ENCODE assay signal across 16 cellular contexts in the genomic region with DNA sequence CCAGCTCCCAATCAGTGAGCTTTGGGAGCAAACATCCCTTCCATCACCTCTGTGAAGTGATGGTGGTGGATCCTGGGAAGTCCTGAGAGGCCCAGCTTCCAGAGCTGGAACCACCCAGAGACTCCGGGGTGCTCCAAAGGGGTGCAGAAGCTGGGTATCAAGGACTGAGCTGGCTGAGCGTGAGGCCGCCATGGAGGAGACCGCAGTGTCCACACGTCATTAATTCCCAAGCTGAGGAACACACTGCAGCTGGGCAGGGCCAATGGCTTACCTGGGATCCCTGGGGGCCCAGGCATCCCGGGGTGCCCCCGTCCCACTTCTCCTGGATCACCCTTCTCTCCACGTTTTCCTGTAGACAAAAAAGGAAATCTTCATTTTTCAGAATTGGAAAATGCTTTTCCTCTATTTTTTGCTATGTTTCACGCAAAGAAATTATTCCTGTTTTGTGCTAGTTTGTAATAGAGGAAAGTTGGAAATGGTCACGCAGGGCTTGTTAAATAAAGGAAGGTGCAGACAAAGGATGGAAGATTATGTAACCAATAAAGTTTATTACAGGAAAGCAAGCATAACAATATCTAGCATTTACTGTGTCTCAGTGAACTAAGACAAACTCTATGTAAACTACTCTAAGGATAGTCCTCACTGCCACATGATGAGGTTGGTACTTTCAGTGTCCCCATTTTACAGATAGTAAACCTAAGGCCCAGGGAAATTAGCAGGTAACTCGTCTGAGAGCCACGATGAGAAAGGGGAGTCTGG. TPM values are rescaled to one million over a fixed set of nuclear protein-coding genes. Genes with fewer than 3 reads are reported as not detected.
DNase-seq lines count a peak whose midpoint lies in the region; ATAC-seq, FAIRE-seq and TF ChIP-seq lines count a peak whose summit lies in the region.
"Had no signal": no experiment of that assay in that cellular context is flagged by ENCODE, and none has a peak within 500 bp of the region (broad histone marks: within the 10 kb centered on the region; RNA-seq: fewer than 3 reads in every experiment).

No MANE protein-coding gene starts in this region.

- CTCF ChIA-PET in H1 (lab: Charles Lee; ENCODE audit: partially characterized antibody), result interaction anchor here (0.7 to 1.2 kb wide), 4 partner anchors 9 to 1954 kb away, joined by 3 read pairs; no protein-coding TSS in a partner anchor

- H2BK15ac ChIP-seq in H1 (ENCODE audit: low read length), result no peak overlapping the region

- no peak for TF ChIP-seq RAD21 in H1 (IDR thresholded peaks at IDR 0.05 in 1 of 2, conservative IDR thresholded peaks at IDR 0.05 in 1 of 2; ENCODE audit: low read depth in 2 of 2, low read length in 2 of 2)

- H3K27me3 ChIP-seq in H1 (replicated peaks in 1 of 4; ENCODE audit: control insufficient read depth in 3 of 4, extremely low read depth in 1 of 4, insufficient read depth in 3 of 4, low read length in 3 of 4), result peaks cover 0 to 17% (median 8%) of the 10 kb centered on the region in 4 experiments; a peak in 4 of 7 replicates
- no peaks in the 10 kb centered on the region for H3K27me3 ChIP-seq in neural progenitor cell
- H3K27me3 ChIP-seq: BLaER1 had no signal

- H3K4me2 ChIP-seq in H1 (ENCODE audit: insufficient read depth in 1 of 2, low read depth in 2 of 2, low read length in 2 of 2) (no peak overlapping the region), neural progenitor cell (no peak overlapping the region)
- H3K4me2 ChIP-seq: BLaER1 had no signal

- H2BK12ac ChIP-seq in H1 (ENCODE audit: low read depth, low read length), result no peak overlapping the region

- WGBS in H1 (ENCODE audit: extremely low coverage in 1 of 2, insufficient coverage in 1 of 2, insufficient read length in 1 of 2, insufficient replicate concordance in 2 of 2, low coverage in 1 of 2, low lambda C conversion rate in 2 of 2, missing lambda C conversion rate in 1 of 2), 2 experiments, result 93% methylated on average over 12 of the region's 12 CpGs; no CpG with 5 or more reads in 1 of the 2 experiments

- H4K8ac ChIP-seq in H1 (ENCODE audit: extremely low read depth, insufficient read depth, low read length), result peak overlapping the region; percentile 17; the same call in 1 of the 2 replicates

- H3K4me1 ChIP-seq in H1 (replicated peaks in 1 of 4; ENCODE audit: control insufficient read depth in 3 of 4, insufficient read depth in 4 of 4, low read length in 3 of 4), result peaks cover 0 to 5% (median 0%) of the 10 kb centered on the region in 4 experiments; a peak in 5 of 7 replicates
- H3K4me1 ChIP-seq in neural progenitor cell, result peaks cover 6% of the 10 kb centered on the region

- H3K9me3 Mint-ChIP-seq in neural progenitor cell, result no peaks in the 10 kb centered on the region
- H3K9me3 Mint-ChIP-seq: CD4-positive, CD25-positive, alpha-beta regulatory T cell had no signal

- no peak overlapping the region for H3K23ac ChIP-seq in H1 (ENCODE audit: insufficient read length)

- no peak overlapping the region for H2AK5ac ChIP-seq in H1 (ENCODE audit: low read depth, low read length)

- ATAC-seq in GM19324 (IDR thresholded peaks at IDR 0.05; ENCODE audit: low FRiP score, unreplicated experiment), result no peak
- ATAC-seq: HCT116 had no signal

- no peaks in the 10 kb centered on the region for H3F3A ChIP-seq in neural progenitor cell (ENCODE audit: low read depth)

- POLR2A ChIA-PET in H1 (lab: Charles Lee; ENCODE audit: partially characterized antibody), result no interaction called here

- H3K27me3 Mint-ChIP-seq in neural progenitor cell (ENCODE audit: insufficient read depth, low read depth), result peaks cover 13% of the 10 kb centered on the region
- H3K27me3 Mint-ChIP-seq: CD4-positive, CD25-positive, alpha-beta regulatory T cell had no signal

- H3K23me2 ChIP-seq in H1 (ENCODE audit: low read depth, low read length), result no peaks in the 10 kb centered on the region

- no peaks in the 10 kb centered on the region for H3K79me2 ChIP-seq in H1 (ENCODE audit: control insufficient read depth in 1 of 2, insufficient read depth in 2 of 2, low read length in 2 of 2)
- no peaks in the 10 kb centered on the region for H3K79me2 ChIP-seq in neural progenitor cell (ENCODE audit: low read depth)

- no peak overlapping the region for H2BK5ac ChIP-seq in H1 (ENCODE audit: low read depth, low read length)

- H3K36me3 ChIP-seq in H1 (ENCODE audit: control insufficient read depth in 2 of 4, insufficient read depth in 4 of 4, low read length in 3 of 4) (no peaks in the 10 kb centered on the region), neural progenitor cell (no peaks in the 10 kb centered on the region)

- no peak overlapping the region for H3K4me3 Mint-ChIP-seq in neural progenitor cell
- H3K4me3 Mint-ChIP-seq: CD4-positive, CD25-positive, alpha-beta regulatory T cell had no signal

- H3K9ac ChIP-seq in H1 (replicated peaks in 1 of 4; ENCODE audit: extremely low read depth in 1 of 4, low read depth in 3 of 4, low read length in 3 of 4), result no peak overlapping the region
- H3K9ac ChIP-seq in neural progenitor cell, result no peak overlapping the region
- H3K9ac ChIP-seq: BLaER1 had no signal

- H3K4me1 Mint-ChIP-seq in neural progenitor cell, result peaks cover 8% of the 10 kb centered on the region
- H3K4me1 Mint-ChIP-seq: CD4-positive, CD25-positive, alpha-beta regulatory T cell had no signal

- H2AFZ ChIP-seq in H1 (ENCODE audit: low read length) (no peak overlapping the region), neural progenitor cell (replicated peaks) (no peak overlapping the region)

- H3K27ac Mint-ChIP-seq in neural progenitor cell, result peak overlapping the region; percentile 52
- H3K27ac Mint-ChIP-seq: CD4-positive, CD25-positive, alpha-beta regulatory T cell had no signal

- TF ChIP-seq EP300 in H1 (IDR thresholded peaks at IDR 0.05; ENCODE audit: borderline replicate concordance in 1 of 2, low read depth in 2 of 2, low read length in 2 of 2), result no peak

- H3K4ac ChIP-seq in H1 (replicated peaks; ENCODE audit: insufficient read length, low read depth, low read length), result no peak overlapping the region

- no peak for FAIRE-seq in H1 (lab: Jason Lieb, UNC)

- H3K14ac ChIP-seq in H1 (ENCODE audit: insufficient read length), result no peak overlapping the region

- H3K56ac ChIP-seq in H1 (replicated peaks; ENCODE audit: insufficient read length, low read depth, low read length), result no peak overlapping the region

- no peak overlapping the region for H2BK20ac ChIP-seq in H1 (ENCODE audit: low read length)

- H4K20me1 ChIP-seq in H1 (replicated peaks in 1 of 2; ENCODE audit: control insufficient read depth in 1 of 2, insufficient read depth in 2 of 2, low read length in 2 of 2) (no peaks in the 10 kb centered on the region), neural progenitor cell (ENCODE audit: low read depth) (no peaks in the 10 kb centered on the region)

- H3K36me3 Mint-ChIP-seq in neural progenitor cell, result no peaks in the 10 kb centered on the region
- H3K36me3 Mint-ChIP-seq: CD4-positive, CD25-positive, alpha-beta regulatory T cell had no signal

- no peak overlapping the region for H4K5ac ChIP-seq in H1 (ENCODE audit: insufficient read length, low read depth, low read length)

- no peaks in the 10 kb centered on the region for H3K79me1 ChIP-seq in H1 (ENCODE audit: low read depth, low read length)

- no peak for TF ChIP-seq POLR2A in H1 (IDR thresholded peaks at IDR 0.05; ENCODE audit: control extremely low read depth in 1 of 2, low read depth in 2 of 2, low read length in 2 of 2)

- no peak overlapping the region for H2BK120ac ChIP-seq in H1 (replicated peaks; ENCODE audit: low read depth, low read length)

- no peak overlapping the region for H3K18ac ChIP-seq in H1 (ENCODE audit: extremely low read depth, low read length)

- H3K27ac ChIP-seq in C4-2B (peak overlapping the region; percentile 6; the same call in 1 of the 2 replicates), H1 (ENCODE audit: low read depth, low read length) (no peak overlapping the region), neural progenitor cell (no peak overlapping the region)
- H3K27ac ChIP-seq: BLaER1 had no signal

- no peak overlapping the region for H4K91ac ChIP-seq in H1 (replicated peaks; ENCODE audit: insufficient read length, low read length)

- H3K9me3 ChIP-seq in H1 (ENCODE audit: insufficient read depth in 2 of 2, low read depth in 1 of 2, low read length in 1 of 2) (no peaks in the 10 kb centered on the region), neural progenitor cell (ENCODE audit: low read depth) (no peaks in the 10 kb centered on the region)
- H3K9me3 ChIP-seq: BLaER1 had no signal

- no peak for TF ChIP-seq CTCF in C4-2B (conservative IDR thresholded peaks at IDR 0.05)
- TF ChIP-seq CTCF in LNCaP clone FGC (IDR thresholded peaks at IDR 0.05; ENCODE audit: control insufficient read depth, extremely low read depth, insufficient read depth), result no peak
- TF ChIP-seq CTCF in H1 (IDR thresholded peaks at IDR 0.05; ENCODE audit: control extremely low read depth in 1 of 3, insufficient read depth in 1 of 3, low read depth in 1 of 3, low read length in 3 of 3), result no peak
- TF ChIP-seq CTCF in neural progenitor cell (IDR thresholded peaks at IDR 0.05), result no peak

- DNase-seq in LNCaP clone FGC (ENCODE audit: low read depth) (peak; percentile 61), H1 (ENCODE audit: low read depth in 1 of 2, low spot score in 2 of 2) (no peak), neural progenitor cell (ENCODE audit: low spot score) (no peak), GOT3 (lab: John Stamatoyannopoulos, UW) (no peak), NCI-H1436 treated with DMSO at 0.1 percent for 48 hours (lab: John Stamatoyannopoulos, UW) (no peak)
- DNase-seq: 8988T; AML-193; CD4-positive, CD25-positive, alpha-beta regulatory T cell; IMR-90 had no signal

- H3K4me3 ChIP-seq in LNCaP clone FGC (ENCODE audit: low read depth, low read length) (no peak overlapping the region), H1 (ENCODE audit: extremely low read depth in 1 of 4, insufficient read depth in 2 of 4, low read depth in 3 of 4, low read length in 4 of 4) (no peak overlapping the region), neural progenitor cell (no peak overlapping the region)
- H3K4me3 ChIP-seq: BLaER1 had no signal

RNA-seq across cellular contexts. Expression of gene COL9A2, which starts 15.4 kb away (rescaled TPM):
- 2.7 and 3.2 TPM in 2 replicates for total RNA-seq in H1 (2021; fragmentation: NEBNext Ultra II Directional; extraction: Animal tissue kit (Norgen Biotek cat#: 25700))
- polyA plus RNA-seq in H1 (2011; rRNA removed), result 3.3 and 3.7 TPM in 2 replicates
- polyA plus RNA-seq in H1 (2011; cell fraction: cytosol; rRNA removed), result 3.6 TPM
- polyA plus RNA-seq in H1 (2011; cell fraction: nucleus; rRNA removed), result 20.4 TPM
- polyA plus RNA-seq in H1 (2012, experiment 1 of 2), result 4.1 to 5.4 TPM (median 5.3 TPM) in 4 replicates
- polyA plus RNA-seq in H1 (2012, experiment 2 of 2), result 6.8 TPM
- 3.5 TPM for polyA plus RNA-seq in H1 (2013, experiment 1 of 2)
- 3.2 TPM for polyA plus RNA-seq in H1 (2013, experiment 2 of 2)
- polyA minus RNA-seq in H1 (2011; rRNA and poly(A)+ RNA removed), result 0.54 and 0.63 TPM in 2 replicates
- 1.7 TPM for polyA minus RNA-seq in H1 (2011; cell fraction: cytosol; rRNA and poly(A)+ RNA removed)
- 1.7 TPM for polyA minus RNA-seq in H1 (2011; cell fraction: nucleus; rRNA and poly(A)+ RNA removed)
- 3.7 and 14.8 TPM in 2 replicates for total RNA-seq in neural progenitor cell (ENCODE audit: low replicate concordance)

RNA-seq across cellular contexts. Expression of gene ZMPSTE24, which starts 43.7 kb away (rescaled TPM):
- total RNA-seq in H1 (2021; fragmentation: NEBNext Ultra II Directional; extraction: Animal tissue kit (Norgen Biotek cat#: 25700)), result 41.5 and 42.9 TPM in 2 replicates
- 7.9 and 12.7 TPM in 2 replicates for polyA plus RNA-seq in H1 (2011; rRNA removed)
- polyA plus RNA-seq in H1 (2011; cell fraction: cytosol; rRNA removed), result 15.7 TPM
- polyA plus RNA-seq in H1 (2011; cell fraction: nucleus; rRNA removed), result 5.6 TPM
- 15.9 to 30.3 TPM (median 18.2 TPM) in 4 replicates for polyA plus RNA-seq in H1 (2012, experiment 1 of 2)
- 2.7 TPM for polyA plus RNA-seq in H1 (2012, experiment 2 of 2)
- 58.1 TPM for polyA plus RNA-seq in H1 (2013, experiment 1 of 2)
- 63.2 TPM for polyA plus RNA-seq in H1 (2013, experiment 2 of 2)
- 15.8 and 18.8 TPM in 2 replicates for polyA minus RNA-seq in H1 (2011; rRNA and poly(A)+ RNA removed)
- polyA minus RNA-seq in H1 (2011; cell fraction: cytosol; rRNA and poly(A)+ RNA removed), result 25.6 TPM
- polyA minus RNA-seq in H1 (2011; cell fraction: nucleus; rRNA and poly(A)+ RNA removed), result 12.8 TPM
- 26.9 and 38.0 TPM in 2 replicates for total RNA-seq in neural progenitor cell (ENCODE audit: low replicate concordance)

RNA-seq across cellular contexts. Expression of gene TMCO2, which starts 54.0 kb away (rescaled TPM):
- total RNA-seq in H1 (2021; fragmentation: NEBNext Ultra II Directional; extraction: Animal tissue kit (Norgen Biotek cat#: 25700)), result not detected in 2 replicates
- polyA plus RNA-seq in H1 (2011; rRNA removed), result not detected in 2 replicates
- polyA plus RNA-seq in H1 (2011; cell fraction: cytosol; rRNA removed), result not detected
- polyA plus RNA-seq in H1 (2011; cell fraction: nucleus; rRNA removed), result not detected
- polyA plus RNA-seq in H1 (2012, experiment 1 of 2), result not detected in 4 replicates
- polyA plus RNA-seq in H1 (2012, experiment 2 of 2), result not detected
- polyA plus RNA-seq in H1 (2013, experiment 1 of 2), result not detected
- not detected for polyA plus RNA-seq in H1 (2013, experiment 2 of 2)
- polyA minus RNA-seq in H1 (2011; rRNA and poly(A)+ RNA removed), result not detected in 2 replicates
- not detected for polyA minus RNA-seq in H1 (2011; cell fraction: cytosol; rRNA and poly(A)+ RNA removed)
- polyA minus RNA-seq in H1 (2011; cell fraction: nucleus; rRNA and poly(A)+ RNA removed), result not detected
- not detected in 2 replicates for total RNA-seq in neural progenitor cell (ENCODE audit: low replicate concordance)
- total RNA-seq: CD4-positive, CD25-positive, alpha-beta regulatory T cell; Daoy; H4; HT-29; IMR-90 had no signal
- polyA plus RNA-seq: CD4-positive, CD25-positive, alpha-beta regulatory T cell; IMR-90 had no signal
